In the genomic region with DNA sequence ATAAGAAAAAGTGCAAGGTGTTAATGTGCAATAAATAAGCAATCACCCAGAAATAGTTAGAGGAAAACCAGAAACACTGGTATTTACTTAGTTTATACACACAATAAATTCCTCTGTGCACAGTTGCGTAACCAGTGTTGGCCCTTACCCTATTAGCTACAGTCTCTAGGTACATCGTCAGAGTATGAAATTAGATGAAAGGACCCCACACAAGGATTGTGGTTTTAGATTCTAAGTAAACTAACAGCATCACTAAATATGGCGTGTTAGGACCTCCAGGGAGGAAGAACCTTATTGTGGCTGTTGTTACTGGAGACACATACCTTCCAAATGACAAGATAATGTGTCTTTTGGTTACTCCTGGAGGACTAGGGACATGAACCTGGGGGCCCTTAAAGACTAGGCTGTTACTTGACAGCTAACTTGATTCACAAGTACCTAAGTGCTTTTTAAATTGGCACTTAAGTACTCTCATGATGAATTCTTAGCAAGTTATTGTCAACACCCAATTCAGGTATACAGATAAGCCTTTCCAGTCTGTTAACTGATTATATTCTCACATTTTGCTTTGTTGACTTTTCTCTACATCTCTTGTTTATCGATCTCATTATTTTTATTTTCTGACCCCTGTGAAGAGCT, we compare ENCODE assay signal across 1 cellular context.
TF ChIP-seq lines count a peak whose summit lies in the region.

No MANE protein-coding gene starts in this region.

TF ChIP-seq in HepG2, 621 proteins besides CTCF, POLR2A, EP300 and RAD21 (continued from another document and continues in another):
- TF ChIP-seq, protein P1, sequence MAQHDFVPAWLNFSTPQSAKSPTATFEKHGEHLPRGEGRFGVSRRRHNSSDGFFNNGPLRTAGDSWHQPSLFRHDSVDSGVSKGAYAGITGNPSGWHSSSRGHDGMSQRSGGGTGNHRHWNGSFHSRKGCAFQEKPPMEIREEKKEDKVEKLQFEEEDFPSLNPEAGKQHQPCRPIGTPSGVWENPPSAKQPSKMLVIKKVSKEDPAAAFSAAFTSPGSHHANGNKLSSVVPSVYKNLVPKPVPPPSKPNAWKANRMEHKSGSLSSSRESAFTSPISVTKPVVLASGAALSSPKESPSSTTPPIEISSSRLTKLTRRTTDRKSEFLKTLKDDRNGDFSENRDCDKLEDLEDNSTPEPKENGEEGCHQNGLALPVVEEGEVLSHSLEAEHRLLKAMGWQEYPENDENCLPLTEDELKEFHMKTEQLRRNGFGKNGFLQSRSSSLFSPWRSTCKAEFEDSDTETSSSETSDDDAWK (CRISPR knock-in tag; IDR thresholded peaks at IDR 0.05) = no peak
- TF ChIP-seq ZC3H4 (CRISPR knock-in tag; IDR thresholded peaks at IDR 0.05; ENCODE audit: borderline replicate concordance) = no peak
- TF ChIP-seq ETV6 (CRISPR knock-in tag; conservative IDR thresholded peaks at IDR 0.05) = no peak
- TF ChIP-seq RXRA (CRISPR knock-in tag; IDR thresholded peaks at IDR 0.05) = no peak
- TF ChIP-seq, protein P2, sequence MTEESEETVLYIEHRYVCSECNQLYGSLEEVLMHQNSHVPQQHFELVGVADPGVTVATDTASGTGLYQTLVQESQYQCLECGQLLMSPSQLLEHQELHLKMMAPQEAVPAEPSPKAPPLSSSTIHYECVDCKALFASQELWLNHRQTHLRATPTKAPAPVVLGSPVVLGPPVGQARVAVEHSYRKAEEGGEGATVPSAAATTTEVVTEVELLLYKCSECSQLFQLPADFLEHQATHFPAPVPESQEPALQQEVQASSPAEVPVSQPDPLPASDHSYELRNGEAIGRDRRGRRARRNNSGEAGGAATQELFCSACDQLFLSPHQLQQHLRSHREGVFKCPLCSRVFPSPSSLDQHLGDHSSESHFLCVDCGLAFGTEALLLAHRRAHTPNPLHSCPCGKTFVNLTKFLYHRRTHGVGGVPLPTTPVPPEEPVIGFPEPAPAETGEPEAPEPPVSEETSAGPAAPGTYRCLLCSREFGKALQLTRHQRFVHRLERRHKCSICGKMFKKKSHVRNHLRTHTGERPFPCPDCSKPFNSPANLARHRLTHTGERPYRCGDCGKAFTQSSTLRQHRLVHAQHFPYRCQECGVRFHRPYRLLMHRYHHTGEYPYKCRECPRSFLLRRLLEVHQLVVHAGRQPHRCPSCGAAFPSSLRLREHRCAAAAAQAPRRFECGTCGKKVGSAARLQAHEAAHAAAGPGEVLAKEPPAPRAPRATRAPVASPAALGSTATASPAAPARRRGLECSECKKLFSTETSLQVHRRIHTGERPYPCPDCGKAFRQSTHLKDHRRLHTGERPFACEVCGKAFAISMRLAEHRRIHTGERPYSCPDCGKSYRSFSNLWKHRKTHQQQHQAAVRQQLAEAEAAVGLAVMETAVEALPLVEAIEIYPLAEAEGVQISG (CRISPR knock-in tag; IDR thresholded peaks at IDR 0.05) = no peak
- TF ChIP-seq, protein P3, sequence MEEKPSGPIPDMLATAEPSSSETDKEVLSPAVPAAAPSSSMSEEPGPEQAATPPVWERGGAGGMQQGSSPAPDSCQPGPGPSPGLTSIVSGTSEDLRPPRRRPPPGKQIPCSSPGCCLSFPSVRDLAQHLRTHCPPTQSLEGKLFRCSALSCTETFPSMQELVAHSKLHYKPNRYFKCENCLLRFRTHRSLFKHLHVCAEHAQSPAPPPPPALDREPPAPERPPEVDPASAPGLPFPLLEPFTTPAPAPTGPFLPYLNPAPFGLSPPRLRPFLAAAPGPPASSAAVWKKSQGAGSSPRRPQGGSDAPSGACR (CRISPR knock-in tag; IDR thresholded peaks at IDR 0.05) = no peak
- no peak for TF ChIP-seq SRY (CRISPR knock-in tag; IDR thresholded peaks at IDR 0.05)
- TF ChIP-seq HBP1 (CRISPR knock-in tag; IDR thresholded peaks at IDR 0.05; ENCODE audit: low read depth) = no peak
- no peak for TF ChIP-seq ZNF383 (CRISPR knock-in tag; IDR thresholded peaks at IDR 0.05; ENCODE audit: borderline replicate concordance)
- TF ChIP-seq, protein P4, sequence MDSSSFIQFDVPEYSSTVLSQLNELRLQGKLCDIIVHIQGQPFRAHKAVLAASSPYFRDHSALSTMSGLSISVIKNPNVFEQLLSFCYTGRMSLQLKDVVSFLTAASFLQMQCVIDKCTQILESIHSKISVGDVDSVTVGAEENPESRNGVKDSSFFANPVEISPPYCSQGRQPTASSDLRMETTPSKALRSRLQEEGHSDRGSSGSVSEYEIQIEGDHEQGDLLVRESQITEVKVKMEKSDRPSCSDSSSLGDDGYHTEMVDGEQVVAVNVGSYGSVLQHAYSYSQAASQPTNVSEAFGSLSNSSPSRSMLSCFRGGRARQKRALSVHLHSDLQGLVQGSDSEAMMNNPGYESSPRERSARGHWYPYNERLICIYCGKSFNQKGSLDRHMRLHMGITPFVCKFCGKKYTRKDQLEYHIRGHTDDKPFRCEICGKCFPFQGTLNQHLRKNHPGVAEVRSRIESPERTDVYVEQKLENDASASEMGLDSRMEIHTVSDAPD (CRISPR knock-in tag; IDR thresholded peaks at IDR 0.05) = no peak
- peak; percentile 35; the same call in 1 of the 2 replicates for TF ChIP-seq MED1 (CRISPR knock-in tag; IDR thresholded peaks at IDR 0.05)
- TF ChIP-seq ZMAT5 (CRISPR knock-in tag; IDR thresholded peaks at IDR 0.05; ENCODE audit: borderline replicate concordance, low read depth) = no peak
- no peak for TF ChIP-seq ZNF674 (CRISPR knock-in tag; IDR thresholded peaks at IDR 0.05; ENCODE audit: low read depth)
- no peak for TF ChIP-seq ZNF556 (CRISPR knock-in tag; IDR thresholded peaks at IDR 0.05; ENCODE audit: borderline replicate concordance)
- no peak for TF ChIP-seq ZNF563 (CRISPR knock-in tag; IDR thresholded peaks at IDR 0.05)
- no peak for TF ChIP-seq MTF2 (CRISPR knock-in tag; IDR thresholded peaks at IDR 0.05; ENCODE audit: borderline replicate concordance)
- TF ChIP-seq FLYWCH1 (CRISPR knock-in tag; IDR thresholded peaks at IDR 0.05) = no peak
- no peak for TF ChIP-seq ZNF446 (CRISPR knock-in tag; IDR thresholded peaks at IDR 0.05)
- 0 out of 2 replicates have a peak, but pooled peaks have one; percentile 19 for TF ChIP-seq KAT8 (CRISPR knock-in tag; IDR thresholded peaks at IDR 0.05)
- TF ChIP-seq ZNF747 (CRISPR knock-in tag; IDR thresholded peaks at IDR 0.05; ENCODE audit: borderline replicate concordance) = no peak
- TF ChIP-seq, protein P5, sequence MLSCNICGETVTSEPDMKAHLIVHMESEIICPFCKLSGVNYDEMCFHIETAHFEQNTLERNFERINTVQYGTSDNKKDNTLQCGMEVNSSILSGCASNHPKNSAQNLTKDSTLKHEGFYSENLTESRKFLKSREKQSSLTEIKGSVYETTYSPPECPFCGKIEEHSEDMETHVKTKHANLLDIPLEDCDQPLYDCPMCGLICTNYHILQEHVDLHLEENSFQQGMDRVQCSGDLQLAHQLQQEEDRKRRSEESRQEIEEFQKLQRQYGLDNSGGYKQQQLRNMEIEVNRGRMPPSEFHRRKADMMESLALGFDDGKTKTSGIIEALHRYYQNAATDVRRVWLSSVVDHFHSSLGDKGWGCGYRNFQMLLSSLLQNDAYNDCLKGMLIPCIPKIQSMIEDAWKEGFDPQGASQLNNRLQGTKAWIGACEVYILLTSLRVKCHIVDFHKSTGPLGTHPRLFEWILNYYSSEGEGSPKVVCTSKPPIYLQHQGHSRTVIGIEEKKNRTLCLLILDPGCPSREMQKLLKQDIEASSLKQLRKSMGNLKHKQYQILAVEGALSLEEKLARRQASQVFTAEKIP (CRISPR knock-in tag; IDR thresholded peaks at IDR 0.05; ENCODE audit: borderline replicate concordance) = no peak
- TF ChIP-seq ZNF777 (CRISPR knock-in tag; IDR thresholded peaks at IDR 0.05) = no peak
- no peak for TF ChIP-seq BATF2 (CRISPR knock-in tag; IDR thresholded peaks at IDR 0.05)
- TF ChIP-seq ZNF230 (CRISPR knock-in tag; IDR thresholded peaks at IDR 0.05) = no peak
- TF ChIP-seq NONO (IDR thresholded peaks at IDR 0.05) = no peak
- no peak for TF ChIP-seq NONO (CRISPR knock-in tag; conservative IDR thresholded peaks at IDR 0.05)
- TF ChIP-seq RFXAP (CRISPR knock-in tag; IDR thresholded peaks at IDR 0.05; ENCODE audit: borderline replicate concordance) = no peak
- TF ChIP-seq MBNL3 (CRISPR knock-in tag; conservative IDR thresholded peaks at IDR 0.05) = no peak
- TF ChIP-seq, protein P6, sequence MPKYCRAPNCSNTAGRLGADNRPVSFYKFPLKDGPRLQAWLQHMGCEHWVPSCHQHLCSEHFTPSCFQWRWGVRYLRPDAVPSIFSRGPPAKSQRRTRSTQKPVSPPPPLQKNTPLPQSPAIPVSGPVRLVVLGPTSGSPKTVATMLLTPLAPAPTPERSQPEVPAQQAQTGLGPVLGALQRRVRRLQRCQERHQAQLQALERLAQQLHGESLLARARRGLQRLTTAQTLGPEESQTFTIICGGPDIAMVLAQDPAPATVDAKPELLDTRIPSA (CRISPR knock-in tag; IDR thresholded peaks at IDR 0.05; ENCODE audit: borderline replicate concordance) = no peak
- TF ChIP-seq ERF (CRISPR knock-in tag; IDR thresholded peaks at IDR 0.05) = no peak
- TF ChIP-seq EHMT2 (IDR thresholded peaks at IDR 0.05; ENCODE audit: borderline replicate concordance, low read depth, low read length) = no peak
- TF ChIP-seq, protein P7, sequence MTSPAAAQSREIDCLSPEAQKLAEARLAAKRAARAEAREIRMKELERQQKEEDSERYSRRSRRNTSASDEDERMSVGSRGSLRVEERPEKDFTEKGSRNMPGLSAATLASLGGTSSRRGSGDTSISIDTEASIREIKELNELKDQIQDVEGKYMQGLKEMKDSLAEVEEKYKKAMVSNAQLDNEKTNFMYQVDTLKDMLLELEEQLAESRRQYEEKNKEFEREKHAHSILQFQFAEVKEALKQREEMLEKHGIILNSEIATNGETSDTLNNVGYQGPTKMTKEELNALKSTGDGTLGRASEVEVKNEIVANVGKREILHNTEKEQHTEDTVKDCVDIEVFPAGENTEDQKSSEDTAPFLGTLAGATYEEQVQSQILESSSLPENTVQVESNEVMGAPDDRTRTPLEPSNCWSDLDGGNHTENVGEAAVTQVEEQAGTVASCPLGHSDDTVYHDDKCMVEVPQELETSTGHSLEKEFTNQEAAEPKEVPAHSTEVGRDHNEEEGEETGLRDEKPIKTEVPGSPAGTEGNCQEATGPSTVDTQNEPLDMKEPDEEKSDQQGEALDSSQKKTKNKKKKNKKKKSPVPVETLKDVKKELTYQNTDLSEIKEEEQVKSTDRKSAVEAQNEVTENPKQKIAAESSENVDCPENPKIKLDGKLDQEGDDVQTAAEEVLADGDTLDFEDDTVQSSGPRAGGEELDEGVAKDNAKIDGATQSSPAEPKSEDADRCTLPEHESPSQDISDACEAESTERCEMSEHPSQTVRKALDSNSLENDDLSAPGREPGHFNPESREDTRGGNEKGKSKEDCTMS (CRISPR knock-in tag; conservative IDR thresholded peaks at IDR 0.05) = no peak
- no peak for TF ChIP-seq ZNF790 (CRISPR knock-in tag; IDR thresholded peaks at IDR 0.05; ENCODE audit: borderline replicate concordance)
- TF ChIP-seq, protein P8, sequence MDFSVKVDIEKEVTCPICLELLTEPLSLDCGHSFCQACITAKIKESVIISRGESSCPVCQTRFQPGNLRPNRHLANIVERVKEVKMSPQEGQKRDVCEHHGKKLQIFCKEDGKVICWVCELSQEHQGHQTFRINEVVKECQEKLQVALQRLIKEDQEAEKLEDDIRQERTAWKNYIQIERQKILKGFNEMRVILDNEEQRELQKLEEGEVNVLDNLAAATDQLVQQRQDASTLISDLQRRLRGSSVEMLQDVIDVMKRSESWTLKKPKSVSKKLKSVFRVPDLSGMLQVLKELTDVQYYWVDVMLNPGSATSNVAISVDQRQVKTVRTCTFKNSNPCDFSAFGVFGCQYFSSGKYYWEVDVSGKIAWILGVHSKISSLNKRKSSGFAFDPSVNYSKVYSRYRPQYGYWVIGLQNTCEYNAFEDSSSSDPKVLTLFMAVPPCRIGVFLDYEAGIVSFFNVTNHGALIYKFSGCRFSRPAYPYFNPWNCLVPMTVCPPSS (IDR thresholded peaks at IDR 0.05) = no peak
- TF ChIP-seq DNMT3B (CRISPR knock-in tag; conservative IDR thresholded peaks at IDR 0.05) = no peak
- no peak for TF ChIP-seq ZNF557 (CRISPR knock-in tag; IDR thresholded peaks at IDR 0.05)
- no peak for TF ChIP-seq TBL1XR1 (IDR thresholded peaks at IDR 0.05; ENCODE audit: borderline replicate concordance, low read length, partially characterized antibody)
- TF ChIP-seq, protein P9, sequence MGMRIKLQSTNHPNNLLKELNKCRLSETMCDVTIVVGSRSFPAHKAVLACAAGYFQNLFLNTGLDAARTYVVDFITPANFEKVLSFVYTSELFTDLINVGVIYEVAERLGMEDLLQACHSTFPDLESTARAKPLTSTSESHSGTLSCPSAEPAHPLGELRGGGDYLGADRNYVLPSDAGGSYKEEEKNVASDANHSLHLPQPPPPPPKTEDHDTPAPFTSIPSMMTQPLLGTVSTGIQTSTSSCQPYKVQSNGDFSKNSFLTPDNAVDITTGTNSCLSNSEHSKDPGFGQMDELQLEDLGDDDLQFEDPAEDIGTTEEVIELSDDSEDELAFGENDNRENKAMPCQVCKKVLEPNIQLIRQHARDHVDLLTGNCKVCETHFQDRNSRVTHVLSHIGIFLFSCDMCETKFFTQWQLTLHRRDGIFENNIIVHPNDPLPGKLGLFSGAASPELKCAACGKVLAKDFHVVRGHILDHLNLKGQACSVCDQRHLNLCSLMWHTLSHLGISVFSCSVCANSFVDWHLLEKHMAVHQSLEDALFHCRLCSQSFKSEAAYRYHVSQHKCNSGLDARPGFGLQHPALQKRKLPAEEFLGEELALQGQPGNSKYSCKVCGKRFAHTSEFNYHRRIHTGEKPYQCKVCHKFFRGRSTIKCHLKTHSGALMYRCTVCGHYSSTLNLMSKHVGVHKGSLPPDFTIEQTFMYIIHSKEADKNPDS (CRISPR knock-in tag; IDR thresholded peaks at IDR 0.05) = no peak
- TF ChIP-seq GTF2F1 (IDR thresholded peaks at IDR 0.05; ENCODE audit: low read length) = no peak
